Comparison of ENCODE assay signal across 1 cellular context in the genomic region with DNA sequence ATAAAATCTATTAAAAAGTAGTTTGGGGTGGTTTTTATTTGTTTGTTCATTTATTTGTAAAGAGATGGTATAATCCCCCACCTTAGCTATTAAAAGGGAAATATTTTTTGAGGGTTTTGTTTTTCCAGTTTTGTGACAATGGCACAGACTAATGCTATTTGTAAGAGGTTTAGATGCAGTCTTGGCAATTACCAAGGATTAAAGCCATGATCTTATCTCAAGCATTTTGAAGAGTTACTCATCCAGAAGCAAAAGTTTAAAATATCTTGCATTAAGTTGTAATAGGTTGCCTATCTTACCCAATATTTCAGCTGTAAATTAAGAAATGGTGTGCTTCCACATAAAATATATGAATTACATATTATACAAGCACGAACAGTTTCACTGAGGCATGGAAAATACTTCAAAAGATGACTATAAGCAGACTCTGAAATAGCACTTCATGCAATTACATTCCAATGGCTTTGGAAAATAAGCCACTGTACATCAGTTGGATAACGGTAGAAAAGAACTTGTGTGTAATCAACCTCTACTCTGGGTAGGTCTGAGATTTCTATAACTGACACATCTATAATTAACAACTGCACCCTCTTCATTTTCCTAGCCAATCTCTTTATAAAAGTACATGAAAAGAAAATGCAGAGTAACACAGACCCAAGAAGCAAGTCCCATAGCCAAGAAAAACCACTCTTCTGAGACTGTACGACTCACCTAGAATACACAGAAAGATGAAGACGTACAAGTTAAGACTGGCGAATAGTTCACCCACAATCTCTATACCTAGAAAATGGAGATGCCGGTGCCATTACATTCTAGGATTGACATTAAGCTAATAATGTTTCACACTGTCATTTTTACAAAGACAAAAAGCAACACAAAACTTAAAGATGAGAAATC.
TF ChIP-seq lines count a peak whose summit lies in the region.

No MANE protein-coding gene starts in this region.

TF ChIP-seq in endothelial cell of umbilical vein, 7 proteins besides CTCF, POLR2A, EP300 and RAD21 (continued from another document):
- TF ChIP-seq MYC (IDR thresholded peaks at IDR 0.05; ENCODE audit: low read depth, low read length) = no peak
